ENCODE assay signal across 8 cellular contexts in the genomic region with DNA sequence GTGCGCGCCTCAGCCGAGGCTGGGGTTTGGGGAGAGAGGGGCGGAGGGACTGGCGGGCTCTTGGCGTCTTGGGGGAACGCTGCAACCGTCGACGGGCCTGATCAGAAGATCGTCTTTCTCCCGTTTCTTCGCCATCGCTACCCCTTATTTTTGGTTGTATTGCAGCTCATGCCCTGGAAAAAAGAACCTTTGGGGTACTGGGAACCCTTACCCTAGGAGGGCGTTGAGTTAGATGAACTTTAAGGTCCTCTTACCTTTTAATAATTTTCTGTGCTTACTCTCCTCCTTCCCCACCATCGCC. TPM values are rescaled to one million over a fixed set of nuclear protein-coding genes. Genes with fewer than 3 reads are reported as not detected.
DNase-seq lines count a peak whose midpoint lies in the region; ATAC-seq, FAIRE-seq and TF ChIP-seq lines count a peak whose summit lies in the region.

No MANE protein-coding gene starts in this region.

- peaks cover 55% of the 10 kb centered on the region for H3K79me2 ChIP-seq in OCI-LY3 (ENCODE audit: low read length)

- H3K27me3 ChIP-seq in OCI-LY3 (ENCODE audit: low read depth, low read length) (no peaks in the 10 kb centered on the region), pancreas (no peaks in the 10 kb centered on the region)
- no peaks in the 10 kb centered on the region for H3K27me3 ChIP-seq in effector memory CD4-positive, alpha-beta T cell (replicated peaks; ENCODE audit: control insufficient read depth, insufficient read depth, low read length, poor library complexity, severe bottlenecking)

- H2AFZ ChIP-seq in OCI-LY3 (ENCODE audit: low read depth, low read length) = peak overlapping the region; percentile 15; the same call in 1 of the 2 replicates

- H3K9me3 ChIP-seq in OCI-LY3 (ENCODE audit: insufficient read depth, low read length) (no peaks in the 10 kb centered on the region), pancreas (no peaks in the 10 kb centered on the region)
- H3K9me3 ChIP-seq in effector memory CD4-positive, alpha-beta T cell (ENCODE audit: control insufficient read depth, low read length) = no peaks in the 10 kb centered on the region

- ATAC-seq in pancreas = no peak

- H3K36me3 ChIP-seq in OCI-LY3 (replicated peaks; ENCODE audit: low read depth, low read length) (peaks cover 9% of the 10 kb centered on the region), pancreas (no peaks in the 10 kb centered on the region)
- H3K36me3 ChIP-seq in effector memory CD4-positive, alpha-beta T cell (ENCODE audit: control insufficient read depth, insufficient read depth, low read length) = no peaks in the 10 kb centered on the region

- H3K4me1 ChIP-seq in OCI-LY3 (ENCODE audit: low read length) (peaks cover 11% of the 10 kb centered on the region), pancreas (peaks cover 0 to 22% (median 20%) of the 10 kb centered on the region in 3 donors)
- peaks cover 19% of the 10 kb centered on the region for H3K4me1 ChIP-seq in effector memory CD4-positive, alpha-beta T cell (ENCODE audit: control insufficient read depth, insufficient read depth, low read length, poor library complexity, severe bottlenecking)

- peaks cover 28% of the 10 kb centered on the region for H4K20me1 ChIP-seq in OCI-LY3 (ENCODE audit: insufficient read depth, low read length)

- H3K27ac ChIP-seq in OCI-LY3 (ENCODE audit: low read length) = peak overlapping the region; percentile 80
- peak overlapping the region; percentile 99 for H3K27ac ChIP-seq in effector memory CD4-positive, alpha-beta T cell (ENCODE audit: insufficient read depth, low read length, poor library complexity, severe bottlenecking)
- peak overlapping the region; percentile 92 to 98 (median 96) for H3K27ac ChIP-seq in pancreas

- POLR2A ChIA-PET in AG04449 (lab: Yijun Ruan, JAX) = interaction anchor here (0.6 to 1.8 kb wide), 7 partner anchors 13 to 767 kb away, joined by 3 to 20 read pairs (median 4); partner anchors contain the start of genes HSPA9, MATR3 and UBE2D2

- H3K4me2 ChIP-seq in OCI-LY3 (ENCODE audit: low read length) = peak overlapping the region; percentile 82

- DNase-seq in AG04449 (ENCODE audit: low read depth, low spot score) (no peak), GM20000 (ENCODE audit: low spot score) (peak; percentile 81), pancreas (no peak), SHP77 treated with DMSO at 0.1 percent for 48 hours (lab: John Stamatoyannopoulos, UW) (no peak), amniotic stem cell (lab: John Stamatoyannopoulos, UW) (no peak), NOMO-1 (lab: John Stamatoyannopoulos, UW; ENCODE audit: unreplicated experiment in 2 of 2) (no peak)
- DNase-seq in effector memory CD4-positive, alpha-beta T cell = no peak

- WGBS in pancreas, 2 donors = 0 to 1% methylated on average over 16 of the region's 16 CpGs

- TF ChIP-seq CTCF in AG04449 (IDR thresholded peaks at IDR 0.05; ENCODE audit: insufficient read depth, low read length, missing control alignments) (no peak), GM20000 (IDR thresholded peaks at IDR 0.05; ENCODE audit: extremely low read depth, missing control alignments) (no peak), OCI-LY3 (IDR thresholded peaks at IDR 0.05; ENCODE audit: low read depth, low read length) (no peak), pancreas (IDR thresholded peaks at IDR 0.05) (no peak)

- CTCF ChIA-PET in AG04449 (lab: Yijun Ruan, JAX) = interaction anchor here (0.7 to 2.8 kb wide), 16 partner anchors 10 to 799 kb away, joined by 3 to 29 read pairs (median 4); partner anchors contain the start of gene ETF1

- peak overlapping the region; percentile 100 for H3K4me3 ChIP-seq in AG04449 (ENCODE audit: low read depth, low read length)
- peak overlapping the region; percentile 97 for H3K4me3 ChIP-seq in OCI-LY3 (ENCODE audit: low read length)
- peak overlapping the region; percentile 95 for H3K4me3 ChIP-seq in effector memory CD4-positive, alpha-beta T cell (ENCODE audit: insufficient read depth, low read depth, low read length, poor library complexity, severe bottlenecking)
- peak overlapping the region; percentile 71 to 86 (median 76) for H3K4me3 ChIP-seq in pancreas

- peak overlapping the region; percentile 79 for H3K9ac ChIP-seq in OCI-LY3 (ENCODE audit: low read length)

- intact Hi-C loops in pancreas (cut with DNase I) = no loop called here

- no peak for FAIRE-seq in pancreas (lab: Jason Lieb, UNC)

RNA-seq across cellular contexts. Expression of gene PAIP2, which starts 0.7 kb away (rescaled TPM):
- 10 to 100 TPM; 18.2 to 33.7 (median 27.3) TPM for total RNA-seq in pancreas
- polyA plus RNA-seq in pancreas = 10 to 100 TPM; 23.8 to 57.4 TPM

RNA-seq across cellular contexts. Expression of gene SLC23A1, which starts 40.7 kb away (rescaled TPM):
- total RNA-seq in pancreas = 1 to 10 TPM in 4 of 6 donors, under 1 TPM in 2; 0.49 to 1.6 (median 1.2) TPM
- 1 to 10 TPM; 1.7 to 2.1 TPM for polyA plus RNA-seq in pancreas

RNA-seq across cellular contexts. Expression of gene MZB1, which starts 47.3 kb away (rescaled TPM):
- total RNA-seq in pancreas = 10 to 100 TPM in 1 of 6 donors, under 1 TPM in 3, not detected in 2; 0.28 to 11.6 (median 0.71) TPM
- polyA plus RNA-seq in pancreas = under 1 TPM in 1 of 2 donors, not detected in 1; 0.28 TPM

RNA-seq across cellular contexts. Expression of gene MATR3, which starts 48.8 kb away (rescaled TPM):
- 100 to 1,000 TPM in 1 of 6 donors, 10 to 100 TPM in 5; 52.5 to 101 (median 77.6) TPM for total RNA-seq in pancreas
- polyA plus RNA-seq in pancreas = 100 to 1,000 TPM in 1 of 2 donors, 10 to 100 TPM in 1; 47.0 to 104 TPM

RNA-seq across cellular contexts. Expression of gene PROB1, which starts 52.5 kb away (rescaled TPM):
- under 1 TPM; 0.19 to 0.38 (median 0.31) TPM for total RNA-seq in pancreas
- under 1 TPM; 0.34 to 0.38 TPM for polyA plus RNA-seq in pancreas
